Comparison of ENCODE assay signal across 13 cellular contexts in the genomic region with DNA sequence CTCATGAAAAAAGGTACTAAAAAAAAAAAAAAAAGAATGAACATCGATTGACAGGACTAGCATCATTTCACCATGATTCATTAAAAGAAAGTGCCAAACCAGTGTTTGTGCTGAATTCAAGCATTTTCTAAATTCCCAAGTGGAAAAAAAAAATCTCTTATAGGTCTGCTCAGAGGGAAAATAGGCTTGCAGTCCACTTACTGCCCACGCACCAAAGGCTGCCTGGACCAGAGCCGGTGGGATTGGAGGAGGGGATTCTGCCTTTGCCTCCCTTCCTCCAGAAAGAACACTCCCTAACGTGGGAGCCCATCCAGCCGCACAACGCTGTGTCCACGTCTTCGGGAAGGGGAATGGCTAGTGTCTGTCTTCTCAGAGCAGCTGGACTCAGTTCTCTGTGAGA. TPM values are rescaled to one million over a fixed set of nuclear protein-coding genes. Genes with fewer than 3 reads are reported as not detected.
DNase-seq lines count a peak whose midpoint lies in the region; ATAC-seq, FAIRE-seq and TF ChIP-seq lines count a peak whose summit lies in the region.
"Had no signal": no experiment of that assay in that cellular context is flagged by ENCODE, and none has a peak within 500 bp of the region (broad histone marks: within the 10 kb centered on the region; RNA-seq: fewer than 3 reads in every experiment).

No MANE protein-coding gene starts in this region.

- no peak for FAIRE-seq in kidney (lab: Jason Lieb, UNC)

- H3K27ac Mint-ChIP-seq in MCF 10A (ENCODE audit: low read depth, unreplicated experiment) (peak overlapping the region; percentile 80), osteocyte (ENCODE audit: unreplicated experiment) (peak overlapping the region; percentile 94)
- no peak overlapping the region for H3K27ac Mint-ChIP-seq in stimulated activated naive B cell treated with anti-CD40 and anti-IgM and Interleukin-4, amounts not matched to agents 10 μg/mL and 1 μg/mL and 100 μg/mL, for 72 hours

- TF ChIP-seq CTCF in MCF 10A (IDR thresholded peaks at IDR 0.05; ENCODE audit: unreplicated experiment) (no peak), breast epithelium (IDR thresholded peaks at IDR 0.05) (no peak), fibroblast of the aortic adventitia (IDR thresholded peaks at IDR 0.05; ENCODE audit: insufficient read depth, low read length) (no peak), osteocyte (IDR thresholded peaks at IDR 0.05) (no peak), kidney (IDR thresholded peaks at IDR 0.05; ENCODE audit: borderline replicate concordance, extremely low read depth, insufficient read depth) (no peak)

- no peak overlapping the region for H3K9ac ChIP-seq in kidney (ENCODE audit: low read length in 2 of 2)

- no peaks in the 10 kb centered on the region for H3K36me3 ChIP-seq in breast epithelium
- no peaks in the 10 kb centered on the region for H3K36me3 ChIP-seq in kidney (ENCODE audit: control insufficient read depth in 1 of 2, insufficient read depth in 2 of 2, low read length in 2 of 2)

- no peak overlapping the region for H3K4me3 ChIP-seq in breast epithelium
- peak overlapping the region; percentile 41 for H3K4me3 ChIP-seq in fibroblast of the aortic adventitia (ENCODE audit: low read depth, low read length)
- no peak overlapping the region for H3K4me3 ChIP-seq in kidney (ENCODE audit: low read length in 2 of 2)

- no TSS peak for BruUV-seq in MCF 10A (replicated peaks; lab: Mats Ljungman, UMichigan)

- H3K36me3 Mint-ChIP-seq in MCF 10A (ENCODE audit: insufficient read depth, unreplicated experiment) (no peaks in the 10 kb centered on the region), osteocyte (ENCODE audit: unreplicated experiment) (no peaks in the 10 kb centered on the region)
- peaks cover 0 to 11% of the 10 kb centered on the region in 2 donors for H3K36me3 Mint-ChIP-seq in stimulated activated naive B cell treated with anti-CD40 and anti-IgM and Interleukin-4, amounts not matched to agents 10 μg/mL and 1 μg/mL and 100 μg/mL, for 72 hours

- CTCF ChIA-PET in MCF 10A (lab: Yijun Ruan, JAX), result no interaction called here

- no peaks in the 10 kb centered on the region for H3K27me3 ChIP-seq in breast epithelium

- POLR2A ChIA-PET in MCF 10A (lab: Yijun Ruan, JAX), result interaction anchor here (0.5 kb wide), 1 partner anchor 235 kb away, joined by 3 read pairs; no protein-coding TSS in a partner anchor

- H3K9me3 Mint-ChIP-seq in MCF 10A (ENCODE audit: unreplicated experiment) (no peaks in the 10 kb centered on the region), osteocyte (ENCODE audit: unreplicated experiment) (no peaks in the 10 kb centered on the region)
- H3K9me3 Mint-ChIP-seq in stimulated activated naive B cell treated with anti-CD40 and anti-IgM and Interleukin-4, amounts not matched to agents 10 μg/mL and 1 μg/mL and 100 μg/mL, for 72 hours, result no peaks in the 10 kb centered on the region

- no peaks in the 10 kb centered on the region for H3K9me3 ChIP-seq in breast epithelium
- H3K9me3 ChIP-seq in kidney (ENCODE audit: control insufficient read depth in 1 of 2, low read length in 2 of 2), result no peaks in the 10 kb centered on the region

- H3K4me1 ChIP-seq in breast epithelium (no peaks in the 10 kb centered on the region), kidney (ENCODE audit: control insufficient read depth in 1 of 2, insufficient read depth in 1 of 2, low read depth in 1 of 2, low read length in 2 of 2) (no peaks in the 10 kb centered on the region)

- TF ChIP-seq POLR2A in breast epithelium (IDR thresholded peaks at IDR 0.05), result no peak

- ATAC-seq in stimulated activated naive B cell treated with anti-CD40 and anti-IgM and Interleukin-4, amounts not matched to agents 10 μg/mL and 1 μg/mL and 100 μg/mL, for 72 hours (replicated peaks), result no peak
- ATAC-seq in GM21825 (IDR thresholded peaks at IDR 0.05; ENCODE audit: unreplicated experiment), result no peak

- intact Hi-C loops in MCF 10A (cut with micrococcal nuclease), result no loop called here
- intact Hi-C loops in breast epithelium (cut with DNase I; ENCODE audit: low total_unique reads), result loop anchor here (5.0 kb wide), 1 partner anchor 1326 kb away; no protein-coding TSS in a partner anchor
- intact Hi-C loops in kidney (cut with DNase I), result no loop called here

- no peak for DNase-seq in MCF 10A (ENCODE audit: unreplicated experiment)
- DNase-seq in breast epithelium (ENCODE audit: low spot score in 2 of 2), result no peak
- DNase-seq in fibroblast of the aortic adventitia (ENCODE audit: low read depth), result peak; percentile 90
- no peak for DNase-seq in osteocyte (ENCODE audit: extremely low spot score, unreplicated experiment)
- DNase-seq in kidney, result no peak
- no peak for DNase-seq in LoVo (ENCODE audit: low spot score)
- no peak for DNase-seq in stimulated activated naive B cell treated with anti-CD40 and anti-IgM and Interleukin-4, amounts not matched to agents 10 μg/mL and 1 μg/mL and 100 μg/mL, for 72 hours
- DNase-seq: caudate nucleus, DND-41, NCI-H446, SHP77 treated with DMSO at 0.1 percent for 48 hours had no signal

- H3K4me1 Mint-ChIP-seq in MCF 10A (ENCODE audit: insufficient read depth, unreplicated experiment) (peaks cover 15% of the 10 kb centered on the region), osteocyte (ENCODE audit: unreplicated experiment) (peaks cover 47% of the 10 kb centered on the region)
- H3K4me1 Mint-ChIP-seq in stimulated activated naive B cell treated with anti-CD40 and anti-IgM and Interleukin-4, amounts not matched to agents 10 μg/mL and 1 μg/mL and 100 μg/mL, for 72 hours, result peaks cover 7 to 8% of the 10 kb centered on the region in 2 donors

- H3K4me3 Mint-ChIP-seq in MCF 10A (ENCODE audit: unreplicated experiment), result no peak overlapping the region
- peak overlapping the region; percentile 32 for H3K4me3 Mint-ChIP-seq in osteocyte (ENCODE audit: unreplicated experiment)
- no peak overlapping the region for H3K4me3 Mint-ChIP-seq in stimulated activated naive B cell treated with anti-CD40 and anti-IgM and Interleukin-4, amounts not matched to agents 10 μg/mL and 1 μg/mL and 100 μg/mL, for 72 hours

- peak overlapping the region in 1 of 2 donors; percentile 19 for H3K27ac ChIP-seq in breast epithelium
- H3K27ac ChIP-seq in kidney (ENCODE audit: low read depth in 2 of 2, low read length in 2 of 2), result no peak overlapping the region
- H3K27ac ChIP-seq: 22Rv1 had no signal

- H3K27me3 Mint-ChIP-seq in MCF 10A (ENCODE audit: insufficient read depth, unreplicated experiment), result no peaks in the 10 kb centered on the region
- no peaks in the 10 kb centered on the region for H3K27me3 Mint-ChIP-seq in osteocyte (ENCODE audit: unreplicated experiment)
- no peaks in the 10 kb centered on the region for H3K27me3 Mint-ChIP-seq in stimulated activated naive B cell treated with anti-CD40 and anti-IgM and Interleukin-4, amounts not matched to agents 10 μg/mL and 1 μg/mL and 100 μg/mL, for 72 hours

RNA-seq across cellular contexts. Expression of a gene that starts 5.5 kb away (rescaled TPM):
- total RNA-seq in MCF 10A (2022) (33.0 and 39.3 TPM in 2 replicates), breast epithelium (10 to 100 TPM; 27.4 to 35.0 (median 31.1) TPM), fibroblast of the aortic adventitia (ENCODE audit: low replicate concordance) (25.3 and 43.1 TPM in 2 replicates), osteocyte (41.7 and 46.1 TPM in 2 replicates), kidney (48.5 TPM)
- polyA plus RNA-seq in kidney (ENCODE audit: insufficient read depth, low read depth, low replicate concordance), result 8.8 TPM
